9 cellular contexts compared by ENCODE assay signal in the genomic region with DNA sequence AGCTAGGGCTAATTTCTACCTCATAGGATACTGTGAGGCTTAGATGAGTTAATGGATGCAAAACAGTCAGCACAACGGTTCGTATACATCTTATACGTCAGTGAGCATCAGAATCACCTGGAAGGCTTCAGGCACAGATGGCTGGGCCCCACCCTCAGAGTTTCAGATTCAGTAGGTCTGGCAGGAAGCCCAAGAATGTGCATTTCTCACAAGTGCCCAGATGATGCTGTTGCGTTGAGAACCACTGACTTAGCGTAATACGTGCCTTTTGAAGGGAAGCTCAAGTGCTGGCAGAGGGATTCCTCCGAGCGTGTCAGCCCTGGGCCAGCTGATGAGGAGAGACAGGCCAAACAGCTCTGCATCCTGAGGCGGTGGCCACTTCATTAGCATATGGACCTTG.
DNase-seq lines count a peak whose midpoint lies in the region; ATAC-seq and TF ChIP-seq lines count a peak whose summit lies in the region.
"Had no signal": no experiment of that assay in that cellular context is flagged by ENCODE, and none has a peak within 500 bp of the region (broad histone marks: within the 10 kb centered on the region; RNA-seq: fewer than 3 reads in every experiment).

No MANE protein-coding gene starts in this region.

- DNase-seq in GM12865 (ENCODE audit: low read depth), result peak; percentile 81
- peak; percentile 40 for DNase-seq in RPMI7951 (ENCODE audit: low read depth)
- DNase-seq in coronary artery (ENCODE audit: low spot score), result no peak
- no peak for DNase-seq in immature natural killer cell
- no peak for DNase-seq in central memory CD4-positive, alpha-beta T cell

- peaks cover 0 to 2% (median 0%) of the 10 kb centered on the region in 3 donors for H3K27me3 Mint-ChIP-seq in immature natural killer cell (ENCODE audit: low read depth in 3 of 3)

- no peaks in the 10 kb centered on the region for H3K9me3 Mint-ChIP-seq in immature natural killer cell
- H3K9me3 Mint-ChIP-seq: activated T-cell treated with anti-CD3 and anti-CD28 coated beads, Interleukin-2, amount 50 U/mL, for 72 hours had no signal

- no peak overlapping the region for H3K27ac Mint-ChIP-seq in immature natural killer cell
- H3K27ac Mint-ChIP-seq: activated T-cell treated with anti-CD3 and anti-CD28 coated beads, Interleukin-2, amount 50 U/mL, for 72 hours had no signal

- H3K36me3 Mint-ChIP-seq in immature natural killer cell, result no peaks in the 10 kb centered on the region

- H3K4me3 Mint-ChIP-seq in immature natural killer cell, result no peak overlapping the region
- H3K4me3 Mint-ChIP-seq: activated T-cell treated with anti-CD3 and anti-CD28 coated beads, Interleukin-2, amount 50 U/mL, for 72 hours had no signal

- H3K27ac ChIP-seq in coronary artery, result no peak overlapping the region

- ATAC-seq in GM21360 (IDR thresholded peaks at IDR 0.05; ENCODE audit: unreplicated experiment), result peak; percentile 87
- ATAC-seq in HG03108 (IDR thresholded peaks at IDR 0.05; ENCODE audit: unreplicated experiment), result peak; percentile 59
- no peak for ATAC-seq in HG03135 (IDR thresholded peaks at IDR 0.05; ENCODE audit: unreplicated experiment)

- no peaks in the 10 kb centered on the region for H3K4me1 Mint-ChIP-seq in immature natural killer cell

- TF ChIP-seq CTCF in GM12865 (IDR thresholded peaks at IDR 0.05; ENCODE audit: insufficient read depth, low read depth, low read length, missing control alignments) (no peak), coronary artery (IDR thresholded peaks at IDR 0.05) (no peak)

- H3K4me3 ChIP-seq in GM12865 (ENCODE audit: low read depth, low read length) (no peak overlapping the region), coronary artery (no peak overlapping the region)

Comparison
In these comparisons a context has a peak if more than half of its experiments do, and no peak if none do; other contexts are left out.
1. DNase-seq: peak in GM12865 (single experiment) and RPMI7951 (single experiment); none in coronary artery (single experiment), immature natural killer cell (0 of 3) and central memory CD4-positive, alpha-beta T cell (single experiment).